28 cellular contexts compared by ENCODE assay signal in genomic region chr5:99973779-99974178, GRCh38.
"Had no signal": no experiment of that assay in that cellular context is flagged by ENCODE, and none has a peak within 500 bp of the region (broad histone marks: within the 10 kb centered on the region; RNA-seq: fewer than 3 reads in every experiment).

No MANE protein-coding gene starts in this region.

- H3K36me3 Mint-ChIP-seq: naive B cell; stimulated activated effector memory CD8-positive, alpha-beta T cell treated with anti-CD3 and anti-CD28 coated beads, Interleukin-12 subunit alpha, Interleukin-12 subunit beta, amount 100 ng/mL, for 72 hours; type B pancreatic cell had no signal

- H3K4me1 Mint-ChIP-seq: naive B cell; nephron; stimulated activated effector memory CD8-positive, alpha-beta T cell treated with anti-CD3 and anti-CD28 coated beads, Interleukin-12 subunit alpha, Interleukin-12 subunit beta, amount 100 ng/mL, for 72 hours had no signal

- H3K36me3 ChIP-seq: esophagus muscularis mucosa, gastroesophageal sphincter, heart right ventricle, lower lobe of right lung, ovary, right lobe of liver, stomach, thyroid gland had no signal

- H3K27me3 ChIP-seq: dorsolateral prefrontal cortex, esophagus muscularis mucosa, foreskin keratinocyte, gastroesophageal sphincter, heart right ventricle, ovary, right lobe of liver, stomach, thyroid gland had no signal

- H3K4me3 ChIP-seq: dorsolateral prefrontal cortex, esophagus muscularis mucosa, gastroesophageal sphincter, heart right ventricle, lower lobe of right lung, ovary, psoas muscle, right lobe of liver, stomach, thyroid gland had no signal

- H3K4me1 ChIP-seq: esophagus muscularis mucosa, foreskin keratinocyte, gastroesophageal sphincter, heart right ventricle, lower lobe of right lung, psoas muscle, right lobe of liver, stomach, thyroid gland had no signal

- H3K9me3 ChIP-seq: esophagus muscularis mucosa, gastroesophageal sphincter, heart right ventricle, lower lobe of right lung, ovary, psoas muscle, right lobe of liver, stomach, thyroid gland had no signal

- H3K9me3 Mint-ChIP-seq: nephron; stimulated activated effector memory CD8-positive, alpha-beta T cell treated with anti-CD3 and anti-CD28 coated beads, Interleukin-12 subunit alpha, Interleukin-12 subunit beta, amount 100 ng/mL, for 72 hours; type B pancreatic cell had no signal

- ATAC-seq: foreskin keratinocyte; gastroesophageal sphincter; heart right ventricle; left colon; left ventricle myocardium superior; lower lobe of right lung; psoas muscle; right lobe of liver; stimulated activated effector memory CD8-positive, alpha-beta T cell treated with anti-CD3 and anti-CD28 coated beads, Interleukin-12 subunit alpha, Interleukin-12 subunit beta, amount 100 ng/mL, for 72 hours had no signal

- H3K27me3 Mint-ChIP-seq: naive B cell, type B pancreatic cell had no signal

- H3K27ac ChIP-seq: dorsolateral prefrontal cortex, esophagus muscularis mucosa, foreskin keratinocyte, gastroesophageal sphincter, heart right ventricle, lower lobe of right lung, ovary, psoas muscle, right lobe of liver, stomach, thyroid gland had no signal

- H3K27ac Mint-ChIP-seq: naive B cell; nephron; stimulated activated effector memory CD8-positive, alpha-beta T cell treated with anti-CD3 and anti-CD28 coated beads, Interleukin-12 subunit alpha, Interleukin-12 subunit beta, amount 100 ng/mL, for 72 hours; type B pancreatic cell had no signal

- DNase-seq: central memory CD4-positive, alpha-beta T cell; dorsolateral prefrontal cortex; effector CD4-positive, alpha-beta T cell; foreskin keratinocyte; heart right ventricle; hippocampal formation; left colon; left ventricle myocardium superior; lower lobe of right lung; naive B cell; occipital lobe; ovary; posterior cingulate gyrus; psoas muscle; retina; right lobe of liver; small intestine; stimulated activated CD4-positive, alpha-beta T cell treated with anti-CD3 and anti-CD28 coated beads, Interleukin-12 subunit alpha, Interleukin-12 subunit beta, amount 100 ng/mL, for 4 hours; stimulated activated CD4-positive, alpha-beta T cell treated with anti-CD3 and anti-CD28 coated beads, Interleukin-2, amount 100 ng/mL, for 24 hours; stimulated activated CD4-positive, alpha-beta T cell treated with anti-CD3 and anti-CD28 coated beads, Interleukin-4, amount 100 ng/mL, for 24 hours; stimulated activated naive CD4-positive, alpha-beta T cell treated with Interleukin-2 at 50 U/mL for 16 hours; stomach; thyroid gland had no signal

- H3K4me3 Mint-ChIP-seq: naive B cell; nephron; stimulated activated effector memory CD8-positive, alpha-beta T cell treated with anti-CD3 and anti-CD28 coated beads, Interleukin-12 subunit alpha, Interleukin-12 subunit beta, amount 100 ng/mL, for 72 hours; type B pancreatic cell had no signal
